Comparison of ENCODE assay signal across 8 cellular contexts in genomic region chr12:6532927-6533652, GRCh38. TPM values are rescaled to one million over a fixed set of nuclear protein-coding genes. Genes with fewer than 3 reads are reported as not detected.
DNase-seq lines count a peak whose midpoint lies in the region; ATAC-seq, FAIRE-seq and TF ChIP-seq lines count a peak whose summit lies in the region.

No MANE protein-coding gene starts in this region.

- peaks cover 7% of the 10 kb centered on the region; the same call in 1 of the 2 replicates for H3K9me3 ChIP-seq in AG04450 (ENCODE audit: control insufficient read depth, insufficient read depth, low read length)

- no peaks in the 10 kb centered on the region for H3K27me3 ChIP-seq in AG04450 (ENCODE audit: control insufficient read depth, insufficient read depth, low read length)

- POLR2A ChIA-PET in AG04450 (lab: Yijun Ruan, JAX): interaction anchor here (0.7 to 2.6 kb wide), 7 partner anchors 16 to 212 kb away, joined by 3 to 22 read pairs (median 5); partner anchors contain the start of genes MRPL51 and VAMP1

- DNase-seq in AG04450 (ENCODE audit: low read depth, low spot score) (no peak), GM12892 (ENCODE audit: insufficient read length) (no peak), NCI-H510A (lab: John Stamatoyannopoulos, UW) (peak; percentile 30), germinal center (ENCODE audit: low spot score) (peak; percentile 59), neural crest cell (ENCODE audit: low read depth, low spot score) (peak; percentile 73), HuH-7.5 (ENCODE audit: low spot score) (no peak)
- peak; percentile 23 for DNase-seq in activated naive CD4-positive, alpha-beta T cell treated with anti-CD3 and anti-CD28 coated beads, Interleukin-2, amount 50 U/mL, for 16 hours

- peak overlapping the region; percentile 98 for H3K4me3 Mint-ChIP-seq in neural crest cell

- H3K9me3 Mint-ChIP-seq in neural crest cell: no peaks in the 10 kb centered on the region

- TF ChIP-seq CTCF in AG04450 (IDR thresholded peaks at IDR 0.05; ENCODE audit: low read depth, low read length) (no peak), neural crest cell (conservative IDR thresholded peaks at IDR 0.05) (no peak)

- H3K27ac ChIP-seq in AG04450 (ENCODE audit: low read depth, low read length): peak overlapping the region; percentile 95

- H3K27me3 Mint-ChIP-seq in neural crest cell (ENCODE audit: low read depth): peaks cover 39% of the 10 kb centered on the region

- peak; percentile 82 for FAIRE-seq in GM12892 (lab: Jason Lieb, UNC)

- peak overlapping the region; percentile 60 for H3K4me3 ChIP-seq in AG04450 (ENCODE audit: low read depth, low read length)

- CTCF ChIA-PET in AG04450 (lab: Charles Lee): no interaction called here

- peaks cover 40% of the 10 kb centered on the region for H3K36me3 Mint-ChIP-seq in neural crest cell (ENCODE audit: low read depth)

- no peak; the same call in 1 of the 2 replicates for TF ChIP-seq POLR2A in GM12892 (IDR thresholded peaks at IDR 0.05; ENCODE audit: low read depth, low read length)

- peak overlapping the region; percentile 100 for H3K27ac Mint-ChIP-seq in neural crest cell (ENCODE audit: unreplicated experiment)

- H3K4me1 Mint-ChIP-seq in neural crest cell: peaks cover 63% of the 10 kb centered on the region

- ATAC-seq in HG03103 (IDR thresholded peaks at IDR 0.05; ENCODE audit: low read depth, unreplicated experiment): peak; percentile 8

RNA-seq across cellular contexts. Expression of gene GAPDH, which starts 1.2 kb away (rescaled TPM):
- 9,160 and 11,356 TPM in 2 replicates for polyA plus RNA-seq in AG04450 (2011; rRNA removed)
- 15,456 and 19,888 TPM in 2 replicates for polyA minus RNA-seq in AG04450 (2011; rRNA and poly(A)+ RNA removed)
- polyA plus RNA-seq in GM12892 (2012; ENCODE audit: missing spikeins): 6,742 TPM
- total RNA-seq in neural crest cell: 3,867 and 3,984 TPM in 2 replicates

RNA-seq across cellular contexts. Expression of gene IFFO1, which starts 22.8 kb away (rescaled TPM):
- polyA plus RNA-seq in AG04450 (2011; rRNA removed): 23.8 and 24.2 TPM in 2 replicates
- 17.8 and 18.2 TPM in 2 replicates for polyA minus RNA-seq in AG04450 (2011; rRNA and poly(A)+ RNA removed)
- 6.2 TPM for polyA plus RNA-seq in GM12892 (2012; ENCODE audit: missing spikeins)
- 27.2 and 28.9 TPM in 2 replicates for total RNA-seq in neural crest cell

RNA-seq across cellular contexts. Expression of gene NOP2, which starts 35.0 kb away (rescaled TPM):
- 35.7 and 41.3 TPM in 2 replicates for polyA plus RNA-seq in AG04450 (2011; rRNA removed)
- polyA minus RNA-seq in AG04450 (2011; rRNA and poly(A)+ RNA removed): 31.7 and 43.9 TPM in 2 replicates
- 60.0 TPM for polyA plus RNA-seq in GM12892 (2012; ENCODE audit: missing spikeins)
- 73.3 and 75.1 TPM in 2 replicates for total RNA-seq in neural crest cell

RNA-seq across cellular contexts. Expression of gene NCAPD2, which starts 39.2 kb away (rescaled TPM):
- 36.1 and 38.4 TPM in 2 replicates for polyA plus RNA-seq in AG04450 (2011; rRNA removed)
- polyA minus RNA-seq in AG04450 (2011; rRNA and poly(A)+ RNA removed): 55.6 and 63.1 TPM in 2 replicates
- 46.3 TPM for polyA plus RNA-seq in GM12892 (2012; ENCODE audit: missing spikeins)
- total RNA-seq in neural crest cell: 133 TPM in 2 replicates

RNA-seq across cellular contexts. Expression of gene MRPL51, which starts 40.0 kb away (rescaled TPM):
- 120 and 165 TPM in 2 replicates for polyA plus RNA-seq in AG04450 (2011; rRNA removed)
- polyA minus RNA-seq in AG04450 (2011; rRNA and poly(A)+ RNA removed): 30.0 and 35.1 TPM in 2 replicates
- 194 TPM for polyA plus RNA-seq in GM12892 (2012; ENCODE audit: missing spikeins)
- total RNA-seq in neural crest cell: 262 and 272 TPM in 2 replicates

Comparison
In these comparisons a context has a peak if more than half of its experiments do, and no peak if none do; other contexts are left out.
1. DNase-seq: peak in NCI-H510A (single experiment), activated naive CD4-positive, alpha-beta T cell treated with anti-CD3 and anti-CD28 coated beads, Interleukin-2, amount 50 U/mL, for 16 hours (single experiment), germinal center (single experiment) and neural crest cell (single experiment); none in AG04450 (single experiment), GM12892 (single experiment) and HuH-7.5 (single experiment).